In genomic region chr6:134774244-134774643, GRCh38 we compare ENCODE assay signal across 19 cellular contexts.
DNase-seq lines count a peak whose midpoint lies in the region; ATAC-seq, FAIRE-seq and TF ChIP-seq lines count a peak whose summit lies in the region.
"Had no signal": no experiment of that assay in that cellular context is flagged by ENCODE, and none has a peak within 500 bp of the region (broad histone marks: within the 10 kb centered on the region; RNA-seq: fewer than 3 reads in every experiment).

No MANE protein-coding gene starts in this region.

- H3K4me2 ChIP-seq in K562 (ENCODE audit: insufficient read depth, low read length) = no peak overlapping the region
- no peak overlapping the region for H3K4me2 ChIP-seq in hepatocyte

- no peak overlapping the region for H3K4me3 ChIP-seq in AG10803 (ENCODE audit: low read length)
- no peak overlapping the region for H3K4me3 ChIP-seq in K562
- no peak overlapping the region for H3K4me3 ChIP-seq in esophagus squamous epithelium
- no peak overlapping the region for H3K4me3 ChIP-seq in hepatocyte
- H3K4me3 ChIP-seq: esophagus muscularis mucosa, MG63 had no signal

- no peaks in the 10 kb centered on the region for H3K4me1 ChIP-seq in K562 (replicated peaks in 1 of 2; ENCODE audit: control insufficient read depth in 2 of 2, insufficient read depth in 2 of 2, low read length in 2 of 2)
- peaks cover 0 to 3% (median 0%) of the 10 kb centered on the region in 3 donors for H3K4me1 ChIP-seq in esophagus squamous epithelium
- H3K4me1 ChIP-seq in hepatocyte (ENCODE audit: insufficient read depth) = no peaks in the 10 kb centered on the region
- H3K4me1 ChIP-seq: esophagus muscularis mucosa had no signal

- in situ Hi-C loops in K562 (cut with MboI) = no loop called here

- CTCF ChIA-PET in K562 (lab: Yijun Ruan, JAX; ENCODE audit: low intra/inter-chr PET ratio) = interaction anchor here (0.5 kb wide), 1 partner anchor 1147 kb away, joined by 3 read pairs; no protein-coding TSS in a partner anchor

- intact Hi-C loops in K562 (cut with micrococcal nuclease) (no loop called here), esophagus squamous epithelium (cut with DNase I) (no loop called here)

- H4K20me1 ChIP-seq in K562 (replicated peaks; ENCODE audit: control insufficient read depth, insufficient read depth, low read length) = no peaks in the 10 kb centered on the region
- H4K20me1 ChIP-seq in hepatocyte (ENCODE audit: insufficient read depth, poor library complexity, severe bottlenecking) = no peaks in the 10 kb centered on the region

- TF ChIP-seq CTCF in AG10803 (conservative IDR thresholded peaks at IDR 0.05; ENCODE audit: low read length) (no peak), K562 (IDR thresholded peaks at IDR 0.05 in 2 of 3, conservative IDR thresholded peaks at IDR 0.05 in 1 of 3; ENCODE audit: insufficient read depth in 2 of 3, low read depth in 1 of 3, low read length in 3 of 3) (no peak), esophagus squamous epithelium (IDR thresholded peaks at IDR 0.05) (no peak), hepatocyte (IDR thresholded peaks at IDR 0.05; ENCODE audit: poor library complexity) (no peak)

- H3K27ac ChIP-seq in K562 (ENCODE audit: extremely low read depth, low read depth, low read length) = no peak overlapping the region
- no peak overlapping the region for H3K27ac ChIP-seq in esophagus squamous epithelium
- no peak overlapping the region for H3K27ac ChIP-seq in hepatocyte
- H3K27ac ChIP-seq: C4-2B, esophagus muscularis mucosa had no signal

- H2AFZ ChIP-seq in K562 (ENCODE audit: low read depth, low read length) = no peak overlapping the region
- H2AFZ ChIP-seq in hepatocyte = no peak overlapping the region

- no peaks in the 10 kb centered on the region for H3K9me2 ChIP-seq in hepatocyte (replicated peaks; ENCODE audit: insufficient read depth)

- H3K36me3 ChIP-seq in K562 (ENCODE audit: control insufficient read depth, insufficient read depth, low read length) (no peaks in the 10 kb centered on the region), esophagus squamous epithelium (no peaks in the 10 kb centered on the region), hepatocyte (replicated peaks; ENCODE audit: insufficient read depth, low read depth) (no peaks in the 10 kb centered on the region)
- H3K36me3 ChIP-seq: esophagus muscularis mucosa, MG63 had no signal

- no TSS peak for BruUV-seq in K562 (replicated peaks; lab: Mats Ljungman, UMichigan)

- TF ChIP-seq EP300 in K562 (IDR thresholded peaks at IDR 0.05; ENCODE audit: low read length) = no peak

- TF ChIP-seq RAD21 in K562 (CRISPR knock-in tag; conservative IDR thresholded peaks at IDR 0.05 in 1 of 2, IDR thresholded peaks at IDR 0.05 in 1 of 2) = no peak

- peaks cover 0 to 5% of the 10 kb centered on the region in 2 experiments; a peak in 3 of 5 replicates for H3K27me3 ChIP-seq in K562 (ENCODE audit: control insufficient read depth in 2 of 2, insufficient read depth in 2 of 2, low read length in 2 of 2)
- H3K27me3 ChIP-seq in esophagus squamous epithelium = peaks cover 0 to 90% (median 0%) of the 10 kb centered on the region in 4 donors
- no peaks in the 10 kb centered on the region for H3K27me3 ChIP-seq in hepatocyte
- H3K27me3 ChIP-seq: MG63 had no signal

- no peak overlapping the region for H3K9ac ChIP-seq in K562 (ENCODE audit: insufficient read depth in 1 of 2, low read depth in 2 of 2, low read length in 2 of 2)

- DNase-seq in AG10803 (ENCODE audit: low read depth) = peak; percentile 35
- peak; percentile 78 for DNase-seq in HT1080 (ENCODE audit: low read depth)
- DNase-seq in K562 (ENCODE audit: extremely low read depth in 1 of 4, low spot score in 3 of 4) = no peak
- DNase-seq in hepatic stellate cell (ENCODE audit: low spot score) = peak; percentile 21
- DNase-seq in esophagus squamous epithelium (lab: John Stamatoyannopoulos, UW) = no peak
- DNase-seq in mucosa of gallbladder (ENCODE audit: low spot score) = no peak
- no peak for DNase-seq in hepatocyte (ENCODE audit: low spot score)
- DNase-seq in NCI-H510A treated with DMSO at 0.1 percent for 48 hours (lab: John Stamatoyannopoulos, UW) = no peak
- DNase-seq: activated CD8-positive, alpha-beta memory T cell treated with anti-CD3 and anti-CD28 coated beads, Interleukin-2, amount 50 U/mL, for 4 hours; MG63; NCI-H2171 treated with DMSO at 0.1 percent for 48 hours; stimulated activated CD4-positive, alpha-beta T cell treated with anti-CD3 and anti-CD28 coated beads, Interleukin-4, amount 100 ng/mL, for 4 hours; stimulated activated naive B cell treated with anti-CD40 and anti-IgM and Interleukin-4, amounts not matched to agents 10 μg/mL and 1 μg/mL and 100 μg/mL, for 72 hours had no signal

- H3K79me2 ChIP-seq in K562 (ENCODE audit: control insufficient read depth, insufficient read depth, low read length) (no peaks in the 10 kb centered on the region), hepatocyte (no peaks in the 10 kb centered on the region)

- FAIRE-seq in K562 (lab: Jason Lieb, UNC) = no peak
- FAIRE-seq: colon, G401.6, H1 had no signal

- no peak for TF ChIP-seq POLR2A in K562 (conservative IDR thresholded peaks at IDR 0.05)
- TF ChIP-seq POLR2A in esophagus squamous epithelium (IDR thresholded peaks at IDR 0.05) = no peak

- no peaks in the 10 kb centered on the region for H3K9me3 ChIP-seq in K562 (replicated peaks; ENCODE audit: control insufficient read depth, insufficient read depth, low read depth, low read length)
- peaks cover 0 to 26% (median 3%) of the 10 kb centered on the region in 3 donors for H3K9me3 ChIP-seq in esophagus squamous epithelium
- no peaks in the 10 kb centered on the region for H3K9me3 ChIP-seq in hepatocyte (ENCODE audit: low read depth)
- H3K9me3 ChIP-seq: MG63 had no signal

- no peaks in the 10 kb centered on the region for H3K9me1 ChIP-seq in K562 (ENCODE audit: control insufficient read depth, insufficient read depth, low read length)

- POLR2A ChIA-PET in K562 (lab: Yijun Ruan, JAX) = no interaction called here

- ATAC-seq in K562 = no peak
- ATAC-seq: activated CD4-positive, CD25-positive, alpha-beta regulatory T cell treated with anti-CD3 and anti-CD28 coated beads, Interleukin-2, amount 50 U/mL, for 24 hours; stimulated activated naive B cell treated with anti-CD40 and anti-IgM and Interleukin-4, amounts not matched to agents 10 μg/mL and 1 μg/mL and 100 μg/mL, for 72 hours had no signal

TF ChIP-seq in K562, 482 proteins besides CTCF, POLR2A, EP300 and RAD21 (continues in another document):
- TF ChIP-seq MAFF (IDR thresholded peaks at IDR 0.05; ENCODE audit: low read length) (peak; percentile 9; the same call in 1 of the 2 replicates), MAFG (tag; conservative IDR thresholded peaks at IDR 0.05) (peak; percentile 64), ZNF175 (CRISPR knock-in tag; IDR thresholded peaks at IDR 0.05; ENCODE audit: low read depth) (no peak), RB1 (IDR thresholded peaks at IDR 0.05; ENCODE audit: low read depth) (no peak), FOXO4 (CRISPR knock-in tag; IDR thresholded peaks at IDR 0.05) (no peak), ZKSCAN3 (CRISPR knock-in tag; IDR thresholded peaks at IDR 0.05) (no peak), USF2 (CRISPR knock-in tag; IDR thresholded peaks at IDR 0.05) (no peak), GMEB1 (CRISPR knock-in tag; IDR thresholded peaks at IDR 0.05) (no peak), USF1 (CRISPR knock-in tag; IDR thresholded peaks at IDR 0.05) (no peak), E2F6 (IDR thresholded peaks at IDR 0.05; ENCODE audit: borderline replicate concordance in 1 of 2, extremely low read depth in 1 of 2, insufficient read depth in 1 of 2, insufficient read length in 1 of 2, low read depth in 1 of 2, low read length in 1 of 2, poor library complexity in 1 of 2, severe bottlenecking in 1 of 2) (no peak)

Comparison
In these comparisons a context has a peak if more than half of its experiments do, and no peak if none do; other contexts are left out.
1. DNase-seq: peak in AG10803 (single experiment), HT1080 (single experiment) and hepatic stellate cell (single experiment); none in K562 (0 of 4), esophagus squamous epithelium (single experiment), mucosa of gallbladder (single experiment), hepatocyte (single experiment) and NCI-H510A treated with DMSO at 0.1 percent for 48 hours (single experiment).